Comparison of ENCODE assay signal across 19 cellular contexts in the genomic region with DNA sequence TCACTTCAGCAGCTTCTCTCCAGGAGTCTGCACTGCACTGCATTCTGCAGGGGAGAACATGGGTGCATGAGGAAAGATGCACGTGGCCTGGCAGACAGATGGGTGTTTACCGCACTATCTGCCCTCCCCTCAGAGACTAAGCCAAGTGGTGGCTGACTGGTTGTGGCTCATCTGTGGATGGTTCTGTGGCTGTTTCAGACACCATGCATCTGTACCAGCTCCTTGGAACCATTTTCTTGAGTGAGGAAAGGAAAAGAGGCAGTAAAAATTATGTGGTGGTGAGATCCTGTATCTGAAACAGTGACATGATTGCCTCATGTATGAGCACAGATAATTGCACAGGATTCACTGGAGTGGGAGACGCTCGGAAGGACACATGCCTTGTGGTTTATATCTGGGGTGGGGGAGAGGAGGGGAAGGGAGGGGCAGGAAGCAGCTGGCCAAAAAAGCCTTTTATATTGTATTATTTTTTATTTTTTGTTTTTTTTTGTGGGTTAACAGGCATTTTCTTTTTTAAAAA.
"Had no signal": no experiment of that assay in that cellular context is flagged by ENCODE, and none has a peak within 500 bp of the region (broad histone marks: within the 10 kb centered on the region; RNA-seq: fewer than 3 reads in every experiment).

No MANE protein-coding gene starts in this region.

- ATAC-seq: activated T-helper 17 cell treated with anti-CD3 and anti-CD28 coated beads, Interleukin-2, amount 50 U/mL, for 72 hours; foreskin keratinocyte; right cardiac atrium had no signal

- H3K4me3 ChIP-seq: prostate gland, skin epidermis, suprapubic skin had no signal

- H3K9me3 Mint-ChIP-seq: activated T-helper 17 cell treated with anti-CD3 and anti-CD28 coated beads, Interleukin-2, amount 50 U/mL, for 72 hours; nephron progenitor cell; stimulated activated naive CD8-positive, alpha-beta T cell treated with anti-CD3 and anti-CD28 coated beads, Interleukin-15, Interleukin-2, amounts not matched to agents 100 ng/mL and 50 ng/mL, for 24 hours; type B pancreatic cell had no signal

- H3K27me3 ChIP-seq: foreskin keratinocyte, suprapubic skin had no signal

- H3K27ac ChIP-seq: foreskin keratinocyte, prostate gland, skin epidermis, suprapubic skin had no signal

- H3K4me1 Mint-ChIP-seq: activated T-helper 17 cell treated with anti-CD3 and anti-CD28 coated beads, Interleukin-2, amount 50 U/mL, for 72 hours had no signal

- DNase-seq: activated CD4-positive, alpha-beta T cell treated with anti-CD3 and anti-CD28 coated beads, Interleukin-2, amount 50 U/mL, for 1 hour; activated naive CD4-positive, alpha-beta T cell treated with Interleukin-2 at 50 U/mL for 16 hours; anterior cingulate cortex; cortex of kidney; effector CD8-positive, alpha-beta T cell; foreskin keratinocyte; kidney glomerular epithelial cell; mesenchymal stem cell; nephron progenitor cell; occipital lobe; right cardiac atrium; stimulated activated CD4-positive, alpha-beta T cell treated with anti-CD3 and anti-CD28 coated beads, Interleukin-4, amount 100 ng/mL, for 24 hours had no signal

- H3K9me3 ChIP-seq: prostate gland, suprapubic skin had no signal

- H3K36me3 ChIP-seq: prostate gland, suprapubic skin had no signal

- H3K36me3 Mint-ChIP-seq: type B pancreatic cell had no signal

- H3K4me3 Mint-ChIP-seq: activated T-helper 17 cell treated with anti-CD3 and anti-CD28 coated beads, Interleukin-2, amount 50 U/mL, for 72 hours; nephron progenitor cell; stimulated activated naive CD8-positive, alpha-beta T cell treated with anti-CD3 and anti-CD28 coated beads, Interleukin-15, Interleukin-2, amounts not matched to agents 100 ng/mL and 50 ng/mL, for 24 hours; T-helper 2 cell treated with Interferon-gamma antibody and Interleukin-4, amounts not matched to agents 5 μg/mL and 100 μg/mL, for 36 hours; type B pancreatic cell had no signal

- H3K4me1 ChIP-seq: foreskin keratinocyte, prostate gland had no signal

- H3K27ac Mint-ChIP-seq: activated T-helper 17 cell treated with anti-CD3 and anti-CD28 coated beads, Interleukin-2, amount 50 U/mL, for 72 hours; nephron progenitor cell; stimulated activated naive CD8-positive, alpha-beta T cell treated with anti-CD3 and anti-CD28 coated beads, Interleukin-15, Interleukin-2, amounts not matched to agents 100 ng/mL and 50 ng/mL, for 24 hours; T-helper 2 cell treated with Interferon-gamma antibody and Interleukin-4, amounts not matched to agents 5 μg/mL and 100 μg/mL, for 36 hours; type B pancreatic cell had no signal
